8 cellular contexts compared by ENCODE assay signal in the genomic region with DNA sequence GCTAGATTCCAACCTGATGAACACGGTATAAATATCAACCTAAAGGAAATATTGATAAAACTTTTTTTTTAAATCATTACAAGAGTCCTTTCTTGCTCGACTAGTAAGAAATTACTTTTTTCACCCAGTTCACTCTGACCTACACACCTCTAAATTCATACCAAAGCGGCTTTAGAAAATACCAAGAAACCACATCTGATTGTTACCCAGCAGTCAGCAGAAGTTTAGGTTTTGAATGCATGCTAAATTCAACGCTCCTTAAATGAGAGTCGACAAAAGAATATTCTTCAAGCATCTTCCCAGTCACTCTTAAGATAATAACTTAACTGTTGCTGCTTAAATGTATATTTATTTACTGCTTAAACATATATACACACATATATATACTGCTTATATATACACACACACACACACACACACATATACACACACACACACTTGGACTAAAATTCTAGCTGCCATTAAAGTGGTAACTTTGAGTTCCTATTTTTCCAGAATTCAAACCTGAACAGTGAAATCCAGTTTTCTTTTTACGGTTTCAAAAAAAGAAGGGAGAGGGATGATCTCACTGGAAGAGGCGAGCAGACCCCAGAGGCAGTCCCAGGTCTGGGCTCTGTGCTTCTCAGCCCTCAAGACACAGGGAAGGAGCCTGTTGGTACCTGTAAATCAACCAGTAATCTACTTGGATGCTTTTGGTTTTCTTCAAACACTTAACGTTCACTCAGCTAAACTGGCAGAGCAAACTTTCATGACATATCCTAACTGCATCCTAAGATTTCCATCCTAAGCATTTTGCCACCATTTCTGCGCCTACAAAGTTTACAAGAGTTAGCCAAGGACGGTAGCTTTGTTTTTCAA. TPM values are rescaled to one million over a fixed set of nuclear protein-coding genes. Genes with fewer than 3 reads are reported as not detected.
DNase-seq lines count a peak whose midpoint lies in the region; ATAC-seq, FAIRE-seq and TF ChIP-seq lines count a peak whose summit lies in the region.

No MANE protein-coding gene starts in this region.

- no peaks in the 10 kb centered on the region for H3K9me2 ChIP-seq in PC-9 (ENCODE audit: insufficient read depth)

- H4K20me1 ChIP-seq in PC-9 (ENCODE audit: insufficient read depth) (peaks cover 54% of the 10 kb centered on the region), endothelial cell of umbilical vein (replicated peaks; ENCODE audit: control insufficient read depth, extremely low read depth, insufficient read depth, low read length) (no peaks in the 10 kb centered on the region)

- H2AFZ ChIP-seq in PC-9 (no peak overlapping the region), endothelial cell of umbilical vein (ENCODE audit: low read depth, low read length) (no peak overlapping the region), parathyroid adenoma (peak overlapping the region; percentile 74)

- POLR2A ChIA-PET in PC-9 (lab: Charles Lee; ENCODE audit: unreplicated experiment) (interaction anchor here (0.6 kb wide), 1 partner anchor 17 kb away, joined by 3 read pairs; no protein-coding TSS in a partner anchor), endothelial cell of umbilical vein (lab: Charles Lee) (interaction anchor here (0.9 kb wide), 1 partner anchor 66 kb away, joined by 3 read pairs; no protein-coding TSS in a partner anchor)

- peak overlapping the region; percentile 86 for H3K4me2 ChIP-seq in PC-9
- H3K4me2 ChIP-seq in endothelial cell of umbilical vein (ENCODE audit: insufficient read depth, low read length) = peak overlapping the region; percentile 88
- peak overlapping the region; percentile 92 for H3K4me2 ChIP-seq in parathyroid adenoma (ENCODE audit: low read length)

- peaks cover 59% of the 10 kb centered on the region for H3K4me1 ChIP-seq in PC-9 (replicated peaks; ENCODE audit: insufficient read depth)
- peaks cover 39% of the 10 kb centered on the region for H3K4me1 ChIP-seq in endothelial cell of umbilical vein (ENCODE audit: control insufficient read depth, extremely low read depth, insufficient read depth, low read length)
- peaks cover 4% of the 10 kb centered on the region for H3K4me1 ChIP-seq in parathyroid adenoma

- dilution Hi-C loops in endothelial cell of umbilical vein (cut with MboI; ENCODE audit: extremely low pct_ligation_motif_present, low sequenced_read_pairs) = no loop called here

- intact Hi-C loops in PC-9 (cut with micrococcal nuclease; ENCODE audit: unreplicated experiment) (no loop called here), endothelial cell of umbilical vein (cut with micrococcal nuclease) (loop anchor here (1.0 to 5.0 kb wide), 3 partner anchors 66 to 130 kb away; no protein-coding TSS in a partner anchor)

- ATAC-seq in GM21619 (IDR thresholded peaks at IDR 0.05; ENCODE audit: unreplicated experiment) (no peak), HG03378 (IDR thresholded peaks at IDR 0.05; ENCODE audit: unreplicated experiment) (no peak)

- H3K36me3 ChIP-seq in PC-9 (ENCODE audit: low read depth) (0 out of 2 replicates have a peak, but pooled peaks cover 3% of the 10 kb centered on the region), endothelial cell of umbilical vein (ENCODE audit: control insufficient read depth in 2 of 2, extremely low read depth in 1 of 2, insufficient read depth in 2 of 2, low read length in 2 of 2) (no peaks in the 10 kb centered on the region), parathyroid adenoma (ENCODE audit: control insufficient read depth, insufficient read depth, low read length) (no peaks in the 10 kb centered on the region)

- CTCF ChIA-PET in PC-9 (lab: Charles Lee) = interaction anchor here (0.7 kb wide), 1 partner anchor 75 kb away, joined by 3 read pairs; no protein-coding TSS in a partner anchor
- CTCF ChIA-PET in endothelial cell of umbilical vein (lab: Charles Lee) = interaction anchor here (1.0 to 1.7 kb wide), 3 partner anchors 9 to 91 kb away, joined by 4 to 5 read pairs (median 4); no protein-coding TSS in a partner anchor

- no peak for TF ChIP-seq POLR2A in endothelial cell of umbilical vein (IDR thresholded peaks at IDR 0.05; ENCODE audit: low read depth, low read length)

- H3K79me2 ChIP-seq in PC-9 (ENCODE audit: low read depth) (peaks cover 79% of the 10 kb centered on the region), endothelial cell of umbilical vein (ENCODE audit: control insufficient read depth, insufficient read depth, low read length) (peaks cover 64% of the 10 kb centered on the region), parathyroid adenoma (peaks cover 14% of the 10 kb centered on the region)

- H3K9ac ChIP-seq in endothelial cell of umbilical vein (replicated peaks; ENCODE audit: extremely low read depth, insufficient read depth, low read length) = peak overlapping the region; percentile 91
- H3K9ac ChIP-seq in parathyroid adenoma = no peak overlapping the region

- H3K4me3 ChIP-seq in PC-9 = peak overlapping the region; percentile 98
- H3K4me3 ChIP-seq in endothelial cell of umbilical vein (replicated peaks in 1 of 3; ENCODE audit: insufficient read depth in 1 of 3, low read depth in 1 of 3, low read length in 3 of 3) = peak overlapping the region; percentile 84 to 98 (median 98)
- peak overlapping the region; percentile 84 for H3K4me3 ChIP-seq in parathyroid adenoma (ENCODE audit: low read depth, low read length)

- H3K9me1 ChIP-seq in endothelial cell of umbilical vein (replicated peaks; ENCODE audit: control insufficient read depth, extremely low read depth, insufficient read depth, low read length) = no peaks in the 10 kb centered on the region

- H3F3A ChIP-seq in PC-9 (ENCODE audit: insufficient read depth, low read depth) = peaks cover 41% of the 10 kb centered on the region

- DNase-seq in EL (peak; percentile 17), PC-9 (peak in 1 of 2 experiments; percentile 47), endothelial cell of umbilical vein (ENCODE audit: low read depth, low spot score) (peak; percentile 59), NCI-H1092 treated with DMSO at 0.1 percent for 48 hours (lab: John Stamatoyannopoulos, UW) (no peak)
- DNase-seq in stimulated activated CD4-positive, alpha-beta T cell treated with anti-CD3 and anti-CD28 coated beads, Interleukin-2, amount 100 ng/mL, for 48 hours = no peak

- no peaks in the 10 kb centered on the region for H3K9me3 ChIP-seq in PC-9 (ENCODE audit: insufficient read depth, low read depth)
- no peaks in the 10 kb centered on the region for H3K9me3 ChIP-seq in endothelial cell of umbilical vein (replicated peaks; ENCODE audit: control insufficient read depth, insufficient read depth, low read length)
- H3K9me3 ChIP-seq in parathyroid adenoma (ENCODE audit: control insufficient read depth, low read length) = no peaks in the 10 kb centered on the region

- no peak for TF ChIP-seq CTCF in PC-9 (conservative IDR thresholded peaks at IDR 0.05)
- no peak for TF ChIP-seq CTCF in endothelial cell of umbilical vein (IDR thresholded peaks at IDR 0.05; ENCODE audit: extremely low read depth in 1 of 2, insufficient read depth in 1 of 2, low read depth in 1 of 2, low read length in 2 of 2)
- TF ChIP-seq CTCF in parathyroid adenoma (IDR thresholded peaks at IDR 0.05) = no peak

- BruUV-seq in PC-9 (replicated peaks; lab: Mats Ljungman, UMichigan) (TSS peak; percentile 55), endothelial cell of umbilical vein (replicated peaks; lab: Mats Ljungman, UMichigan) (TSS peak; percentile 37)

- H3K27me3 ChIP-seq in PC-9 (ENCODE audit: insufficient read depth, low read depth) (no peaks in the 10 kb centered on the region), endothelial cell of umbilical vein (ENCODE audit: control insufficient read depth in 2 of 2, insufficient read depth in 2 of 2, low read length in 2 of 2) (no peaks in the 10 kb centered on the region), parathyroid adenoma (ENCODE audit: control insufficient read depth, insufficient read depth, low read length) (no peaks in the 10 kb centered on the region)

- FAIRE-seq in endothelial cell of umbilical vein (lab: Jason Lieb, UNC) = peak; percentile 33

- H3K27ac ChIP-seq in PC-9 (peak overlapping the region; percentile 73), endothelial cell of umbilical vein (ENCODE audit: insufficient read depth, low read depth, low read length) (peak overlapping the region; percentile 71), parathyroid adenoma (peak overlapping the region; percentile 88)

TF ChIP-seq in endothelial cell of umbilical vein, 7 proteins besides CTCF, POLR2A, EP300 and RAD21:
- TF ChIP-seq, protein P1, sequence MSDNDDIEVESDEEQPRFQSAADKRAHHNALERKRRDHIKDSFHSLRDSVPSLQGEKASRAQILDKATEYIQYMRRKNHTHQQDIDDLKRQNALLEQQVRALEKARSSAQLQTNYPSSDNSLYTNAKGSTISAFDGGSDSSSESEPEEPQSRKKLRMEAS (IDR thresholded peaks at IDR 0.05; ENCODE audit: insufficient read depth, insufficient read length) = no peak
- TF ChIP-seq MYC (IDR thresholded peaks at IDR 0.05; ENCODE audit: low read depth, low read length) (no peak), GATA2 (IDR thresholded peaks at IDR 0.05; ENCODE audit: insufficient read depth, insufficient read length, low read depth, low read length) (no peak), JUN (IDR thresholded peaks at IDR 0.05; ENCODE audit: borderline replicate concordance, insufficient read depth, insufficient read length, low read depth) (no peak), FOS (IDR thresholded peaks at IDR 0.05; ENCODE audit: borderline replicate concordance, insufficient read depth, low read length) (no peak), EZH2 (IDR thresholded peaks at IDR 0.05; ENCODE audit: borderline replicate concordance, low read depth, low read length, severe bottlenecking) (no peak), POLR2AphosphoS5 (IDR thresholded peaks at IDR 0.05; ENCODE audit: insufficient read depth, low read depth, low read length) (no peak)
TF ChIP-seq in endothelial cell of umbilical vein: peak in this region for 0.

RNA-seq across cellular contexts. Expression of gene STK24, which starts 1.7 kb away (rescaled TPM):
- 134 and 139 TPM in 2 replicates for total RNA-seq in PC-9 (2021)
- 99.4 and 100 TPM in 2 replicates for total RNA-seq in endothelial cell of umbilical vein
- polyA plus RNA-seq in endothelial cell of umbilical vein = 34.0 and 43.3 TPM in 2 replicates
- polyA plus RNA-seq in endothelial cell of umbilical vein (2011; cell fraction: cytosol; rRNA removed) = 49.0 and 53.9 TPM in 2 replicates
- 68.3 and 79.6 TPM in 2 replicates for polyA plus RNA-seq in endothelial cell of umbilical vein (2011; cell fraction: nucleus; rRNA removed)
- polyA plus RNA-seq in endothelial cell of umbilical vein (2012) = 82.8 and 89.3 TPM in 2 replicates
- 31.4 and 32.5 TPM in 2 replicates for polyA minus RNA-seq in endothelial cell of umbilical vein
- 23.5 TPM for polyA minus RNA-seq in endothelial cell of umbilical vein (2011; cell fraction: cytosol; rRNA and poly(A)+ RNA removed)
- polyA minus RNA-seq in endothelial cell of umbilical vein (2011; cell fraction: nucleus; rRNA and poly(A)+ RNA removed) = 48.1 and 61.2 TPM in 2 replicates

Comparison
In these comparisons a context has a peak if more than half of its experiments do, and no peak if none do; other contexts are left out.
1. DNase-seq: peak in EL (single experiment) and endothelial cell of umbilical vein (single experiment); none in NCI-H1092 treated with DMSO at 0.1 percent for 48 hours (single experiment) and stimulated activated CD4-positive, alpha-beta T cell treated with anti-CD3 and anti-CD28 coated beads, Interleukin-2, amount 100 ng/mL, for 48 hours (0 of 2).
2. Peak in every context shown above with its lines, with median percentiles within 50 percentile points of each other: H3K27ac ChIP-seq, H3K4me2 ChIP-seq and H3K4me3 ChIP-seq.